In the genomic region with DNA sequence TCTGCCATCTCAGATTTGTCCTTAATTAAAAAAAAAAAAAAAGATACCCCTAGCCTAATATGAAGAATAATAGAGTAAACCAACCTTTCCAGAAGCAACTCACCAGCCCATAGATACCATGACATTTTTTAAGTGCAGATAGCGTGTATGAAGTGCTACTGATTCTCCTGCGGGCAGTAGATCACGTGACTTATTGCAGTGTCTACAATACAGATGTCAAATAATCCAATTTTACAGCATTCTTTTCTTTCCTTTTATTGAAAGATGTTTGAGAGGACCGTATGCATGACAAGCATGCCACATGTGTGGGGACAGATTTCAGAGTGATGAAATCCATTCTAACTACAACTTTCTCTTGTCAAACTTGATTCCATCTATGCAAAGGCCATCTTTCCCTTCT, we compare ENCODE assay signal across 22 cellular contexts.
DNase-seq lines count a peak whose midpoint lies in the region; ATAC-seq, FAIRE-seq and TF ChIP-seq lines count a peak whose summit lies in the region.
"Had no signal": no experiment of that assay in that cellular context is flagged by ENCODE, and none has a peak within 500 bp of the region (broad histone marks: within the 10 kb centered on the region; RNA-seq: fewer than 3 reads in every experiment).

No MANE protein-coding gene starts in this region.

- TF ChIP-seq POLR2A in A549 (IDR thresholded peaks at IDR 0.05; ENCODE audit: low read length) (no peak), GM12878 (IDR thresholded peaks at IDR 0.05; ENCODE audit: low read depth, low read length) (no peak), spleen (IDR thresholded peaks at IDR 0.05) (no peak)

- H3K4me1 ChIP-seq in A549 (no peaks in the 10 kb centered on the region), GM12878 (ENCODE audit: control insufficient read depth, insufficient read depth, low read length) (no peaks in the 10 kb centered on the region), spleen (no peaks in the 10 kb centered on the region)

- no peaks in the 10 kb centered on the region for H3K9me3 ChIP-seq in A549
- H3K9me3 ChIP-seq in GM12878 (replicated peaks; ENCODE audit: control insufficient read depth, insufficient read depth, low read length), result no peaks in the 10 kb centered on the region
- H3K9me3 ChIP-seq in neural cell (ENCODE audit: low read length), result no peaks in the 10 kb centered on the region
- no peaks in the 10 kb centered on the region for H3K9me3 ChIP-seq in spleen

- DNase-seq in A549 (ENCODE audit: low read depth in 1 of 2, low spot score in 1 of 2) (no peak), GM12878 (ENCODE audit: low read depth, low spot score) (no peak), spleen (no peak), NCI-H2196 (lab: John Stamatoyannopoulos, UW; ENCODE audit: unreplicated experiment) (no peak), DMS79 (lab: John Stamatoyannopoulos, UW) (no peak)
- DNase-seq: 8988T; AML-193; CD4-positive, alpha-beta T cell; CD8-positive, alpha-beta T cell; COR-L47; DMS 273 treated with DMSO at 0.1 percent for 48 hours; DMS153; DMS53; DMS79 treated with DMSO at 0.1 percent for 48 hours; GF-D8 had no signal

- no peaks in the 10 kb centered on the region for H3K9me2 ChIP-seq in neural cell (ENCODE audit: insufficient read depth, low read length)

- no peaks in the 10 kb centered on the region for H3K27me3 ChIP-seq in GM12878 (replicated peaks in 1 of 2; ENCODE audit: control insufficient read depth in 2 of 2, insufficient read depth in 2 of 2, low read length in 1 of 2)
- H3K27me3 ChIP-seq in neural cell (ENCODE audit: insufficient read depth, low read depth, low read length), result no peaks in the 10 kb centered on the region
- no peaks in the 10 kb centered on the region for H3K27me3 ChIP-seq in spleen (replicated peaks in 1 of 7)
- H3K27me3 ChIP-seq: BLaER1 treated with 17β-estradiol and CSF1 and Interleukin-3, amounts not matched to agents 10 nM and 100 nM had no signal

- no peak for FAIRE-seq in A549 (lab: Jason Lieb, UNC)
- FAIRE-seq in GM12878 (lab: Jason Lieb, UNC), result no peak
- FAIRE-seq: A204.1, G401.6, GM12892, GM18507 had no signal

- no peak overlapping the region for H3K4me3 ChIP-seq in A549
- no peak overlapping the region for H3K4me3 ChIP-seq in GM12878
- H3K4me3 ChIP-seq in neural cell (ENCODE audit: low read length), result no peak overlapping the region
- H3K4me3 ChIP-seq in spleen, result no peak overlapping the region
- H3K4me3 ChIP-seq: BLaER1 treated with 17β-estradiol and CSF1 and Interleukin-3, amounts not matched to agents 10 nM and 100 nM had no signal

- H3K79me2 ChIP-seq in GM12878 (ENCODE audit: control insufficient read depth, insufficient read depth, low read length), result no peaks in the 10 kb centered on the region
- no peaks in the 10 kb centered on the region for H3K79me2 ChIP-seq in neural cell (replicated peaks; ENCODE audit: insufficient read depth, low read length)

- no peak overlapping the region for H2AFZ ChIP-seq in GM12878 (ENCODE audit: control insufficient read depth, low read depth, low read length)
- H2AFZ ChIP-seq in neural cell (ENCODE audit: low read depth, low read length), result no peak overlapping the region

- in situ Hi-C loops in GM12878 (cut with MboI), result no loop called here

- 5% methylated on average over 4 of the region's 4 CpGs for whole genome bisulfite sequencing in A549 (ENCODE audit: missing lambda C conversion rate)
- 35% methylated on average over 4 of the region's 4 CpGs for WGBS in GM12878 (ENCODE audit: insufficient coverage, insufficient replicate concordance, low lambda C conversion rate, missing lambda C conversion rate)
- WGBS in spleen, 5 donors, result 80 to 92% (median 87%) methylated on average over 4 of the region's 4 CpGs

- no peak overlapping the region for H3K27ac ChIP-seq in A549
- no peak overlapping the region for H3K27ac ChIP-seq in GM12878 (ENCODE audit: control insufficient read depth, insufficient read depth)
- no peak overlapping the region for H3K27ac ChIP-seq in neural cell (ENCODE audit: low read length)
- H3K27ac ChIP-seq in spleen, result no peak overlapping the region
- H3K27ac ChIP-seq: BLaER1 treated with 17β-estradiol and CSF1 and Interleukin-3, amounts not matched to agents 10 nM and 100 nM; C4-2B had no signal

- H4K20me1 ChIP-seq in GM12878 (ENCODE audit: control insufficient read depth, insufficient read depth) (no peaks in the 10 kb centered on the region), neural cell (ENCODE audit: insufficient read depth) (no peaks in the 10 kb centered on the region)
- H4K20me1 ChIP-seq: BLaER1 treated with 17β-estradiol and CSF1 and Interleukin-3, amounts not matched to agents 10 nM and 100 nM had no signal

- RAD21 ChIA-PET in GM12878 (lab: Charles Lee; ENCODE audit: unreplicated experiment), result no interaction called here

- CTCF ChIA-PET in A549 (lab: Yijun Ruan, JAX), result no interaction called here
- CTCF ChIA-PET in GM12878 (lab: Yijun Ruan, JAX), result interaction anchor here (1.3 kb wide), 1 partner anchor 10 kb away, joined by 3 read pairs; no protein-coding TSS in a partner anchor

- BruUV-seq in GM12878 (replicated peaks; lab: Mats Ljungman, UMichigan), result no TSS peak

- TF ChIP-seq CTCF in A549 (IDR thresholded peaks at IDR 0.05) (no peak), GM12878 (IDR thresholded peaks at IDR 0.05 in 2 of 3, conservative IDR thresholded peaks at IDR 0.05 in 1 of 3; ENCODE audit: control insufficient read depth in 2 of 3, extremely low read depth in 1 of 3, insufficient read depth in 1 of 3, low read depth in 3 of 3, low read length in 3 of 3) (no peak), neural cell (IDR thresholded peaks at IDR 0.05; ENCODE audit: poor library complexity, severe bottlenecking) (no peak), spleen (IDR thresholded peaks at IDR 0.05 in 8 of 11, conservative IDR thresholded peaks at IDR 0.05 in 3 of 11) (no peak)

- SMC1A ChIA-PET in GM12878 (lab: Charles Lee; ENCODE audit: uncharacterized antibody, unreplicated experiment), result no interaction called here

- intact Hi-C loops in GM12878 (cut with micrococcal nuclease; ENCODE audit: unreplicated experiment), result no loop called here
- intact Hi-C loops in spleen (cut with DNase I; ENCODE audit: low total_unique reads), result no loop called here

- no peak for ATAC-seq in A549
- no peak for ATAC-seq in GM12878
- ATAC-seq: CD8-positive, alpha-beta T cell had no signal

- H3K4me2 ChIP-seq in A549 (no peak overlapping the region), GM12878 (ENCODE audit: control insufficient read depth, insufficient read depth) (no peak overlapping the region), neural cell (ENCODE audit: low read length) (no peak overlapping the region)
- H3K4me2 ChIP-seq: BLaER1 treated with 17β-estradiol and CSF1 and Interleukin-3, amounts not matched to agents 10 nM and 100 nM had no signal

- POLR2A ChIA-PET in A549 (lab: Yijun Ruan, JAX) (no interaction called here), GM12878 (lab: Charles Lee) (no interaction called here)

- TF ChIP-seq EP300 in A549 (IDR thresholded peaks at IDR 0.05) (no peak), GM12878 (IDR thresholded peaks at IDR 0.05; ENCODE audit: borderline replicate concordance in 1 of 2, control insufficient read depth in 1 of 2, low read depth in 2 of 2, low read length in 2 of 2) (no peak), neural cell (conservative IDR thresholded peaks at IDR 0.05; ENCODE audit: poor library complexity, severe bottlenecking) (peak; percentile 47)

- H3F3A ChIP-seq in neural cell (ENCODE audit: insufficient read depth, low read length, poor library complexity, severe bottlenecking), result no peaks in the 10 kb centered on the region

- H3K36me3 ChIP-seq in GM12878 (ENCODE audit: control insufficient read depth in 2 of 2, insufficient read depth in 2 of 2, low read length in 1 of 2) (no peaks in the 10 kb centered on the region), neural cell (ENCODE audit: insufficient read depth, low read length) (no peaks in the 10 kb centered on the region), spleen (no peaks in the 10 kb centered on the region)
- H3K36me3 ChIP-seq: BLaER1 treated with 17β-estradiol and CSF1 and Interleukin-3, amounts not matched to agents 10 nM and 100 nM had no signal

- H3K9ac ChIP-seq in GM12878 (ENCODE audit: control insufficient read depth, insufficient read depth, low read length) (no peak overlapping the region), neural cell (ENCODE audit: low read length) (no peak overlapping the region)
- H3K9ac ChIP-seq: BLaER1 treated with 17β-estradiol and CSF1 and Interleukin-3, amounts not matched to agents 10 nM and 100 nM had no signal

- TF ChIP-seq RAD21 in A549 (conservative IDR thresholded peaks at IDR 0.05 in 1 of 2, IDR thresholded peaks at IDR 0.05 in 1 of 2) (no peak), GM12878 (IDR thresholded peaks at IDR 0.05; ENCODE audit: insufficient read depth, low read depth, low read length) (no peak), neural cell (conservative IDR thresholded peaks at IDR 0.05) (no peak)

TF ChIP-seq in A549, 52 proteins besides CTCF, POLR2A, EP300 and RAD21:
- TF ChIP-seq TP53 (CRISPR knock-in tag; IDR thresholded peaks at IDR 0.05) (no peak), USF2 (IDR thresholded peaks at IDR 0.05) (peak; percentile 34; the same call in 1 of the 2 replicates)
TF ChIP-seq in A549: peak in this region for 1.

TF ChIP-seq in GM12878, 131 proteins besides CTCF, POLR2A, EP300 and RAD21 (continues in another document):
- TF ChIP-seq TAF1 (IDR thresholded peaks at IDR 0.05; ENCODE audit: borderline replicate concordance, low read depth, low read length) (no peak), RAD51 (IDR thresholded peaks at IDR 0.05) (peak; percentile 59; the same call in 1 of the 2 replicates)

TF ChIP-seq in neural cell, 6 proteins besides CTCF, POLR2A, EP300 and RAD21 (continues in another document):
- TF ChIP-seq POLR2AphosphoS5 (IDR thresholded peaks at IDR 0.05), result no peak
- TF ChIP-seq SMC3 (conservative IDR thresholded peaks at IDR 0.05; ENCODE audit: poor library complexity), result no peak
- TF ChIP-seq EZH2 (IDR thresholded peaks at IDR 0.05; ENCODE audit: borderline replicate concordance, insufficient read depth, low read length, poor library complexity, severe bottlenecking), result no peak
- TF ChIP-seq TAF1 (IDR thresholded peaks at IDR 0.05; ENCODE audit: low read depth), result no peak
- TF ChIP-seq MXI1 (conservative IDR thresholded peaks at IDR 0.05; ENCODE audit: poor library complexity, severe bottlenecking), result no peak

Comparison
In these comparisons a context has a peak if more than half of its experiments do, and no peak if none do; other contexts are left out.
1. Of the 24 proteins assayed by ChIP-seq in both GM12878 and A549: peak only in GM12878: none; only in A549: USF2; in both: none; in neither: 23.